ENCODE assay signal across 27 cellular contexts in the genomic region with DNA sequence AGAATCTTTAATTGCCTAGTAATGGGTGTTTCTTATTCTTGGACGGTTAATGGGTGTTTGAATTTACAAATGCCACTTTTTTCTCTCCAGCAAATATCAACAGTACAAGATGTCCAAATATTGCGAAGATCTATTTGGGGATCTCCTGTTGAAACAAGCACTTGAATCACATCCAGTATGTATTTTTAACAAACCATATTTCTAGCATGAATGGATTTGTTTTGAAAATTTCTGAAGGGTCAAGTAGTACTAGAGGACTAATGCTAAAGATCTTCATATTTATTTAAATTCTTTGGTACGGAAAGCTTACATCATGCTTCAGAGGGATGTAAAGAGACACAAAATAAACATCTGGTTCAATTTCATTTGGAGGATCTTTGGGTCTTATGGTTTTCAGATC.
"Had no signal": no experiment of that assay in that cellular context is flagged by ENCODE, and none has a peak within 500 bp of the region (broad histone marks: within the 10 kb centered on the region; RNA-seq: fewer than 3 reads in every experiment).

No MANE protein-coding gene starts in this region.

- H3K9me3 ChIP-seq: esophagus muscularis mucosa had no signal

- H3K36me3 ChIP-seq: brain microvascular endothelial cell had no signal

- H3K4me3 ChIP-seq: esophagus muscularis mucosa had no signal

- H3K27ac ChIP-seq: brain microvascular endothelial cell, esophagus muscularis mucosa had no signal

- ATAC-seq: activated CD4-positive, alpha-beta T cell treated with anti-CD3 and anti-CD28 coated beads for 36 hours; activated CD8-positive, alpha-beta T cell treated with anti-CD3 and anti-CD28 coated beads, Interleukin-2, amount 10 ng/mL, durations not matched to agents 7 days and 5 days; activated naive CD4-positive, alpha-beta T cell treated with anti-CD3 and anti-CD28 coated beads, Interleukin-2, amount 50 U/mL, for 72 hours; activated T-cell treated with anti-CD3 and anti-CD28 coated beads, Interleukin-2, amount 50 U/mL, for 72 hours; effector memory CD8-positive, alpha-beta T cell; T-helper 17 cell had no signal

- DNase-seq: activated CD4-positive, alpha-beta memory T cell treated with anti-CD3 and anti-CD28 coated beads for 36 hours; activated CD4-positive, alpha-beta T cell treated with anti-CD3 and anti-CD28 coated beads for 36 hours; activated CD4-positive, CD25-positive, alpha-beta regulatory T cell; activated CD4-positive, CD25-positive, alpha-beta regulatory T cell treated with anti-CD3 and anti-CD28 coated beads, Interleukin-2, amount 50 U/mL, for 72 hours; activated CD8-positive, alpha-beta memory T cell treated with anti-CD3 and anti-CD28 coated beads, Interleukin-2, amount 50 U/mL, for 48 hours; activated CD8-positive, alpha-beta T cell treated with anti-CD3 and anti-CD28 coated beads, Interleukin-2, amount 10 ng/mL, durations not matched to agents 7 days and 5 days; activated gamma-delta T cell; activated naive CD4-positive, alpha-beta T cell; activated naive CD4-positive, alpha-beta T cell treated with anti-CD3 and anti-CD28 coated beads, Interleukin-2, amount 10 ng/mL, durations not matched to agents 7 days and 5 days; activated naive CD8-positive, alpha-beta T cell treated with anti-CD3 and anti-CD28 coated beads, Interleukin-2, amount 10 ng/mL, durations not matched to agents 7 days and 5 days; activated T-cell treated with anti-CD3 and anti-CD28 coated beads for 4 hours; activated T-cell treated with anti-CD3 and anti-CD28 coated beads, Interleukin-2, amount 50 U/mL, for 24 hours; activated T-cell treated with anti-CD3 and anti-CD28 coated beads, Interleukin-2, amount 50 U/mL, for 72 hours; amniotic stem cell; anterior cingulate cortex; brain microvascular endothelial cell; cortex of kidney; dermis blood vessel endothelial cell; effector CD4-positive, alpha-beta T cell; effector memory CD8-positive, alpha-beta T cell; erythroblast; head of caudate nucleus; T-helper 1 cell; T-helper 17 cell; T1000 had no signal

- H3K27me3 ChIP-seq: brain microvascular endothelial cell, esophagus muscularis mucosa had no signal
